ENCODE assay signal across 29 cellular contexts in genomic region chr1:51210676-51211075, GRCh38.
"Had no signal": no experiment of that assay in that cellular context is flagged by ENCODE, and none has a peak within 500 bp of the region (broad histone marks: within the 10 kb centered on the region; RNA-seq: fewer than 3 reads in every experiment).

No MANE protein-coding gene starts in this region.

- H3K9me3 Mint-ChIP-seq: naive thymus-derived CD8-positive, alpha-beta T cell; stimulated activated memory B cell treated with anti-CD40 and anti-IgM and Interleukin-4, amounts not matched to agents 10 μg/mL and 1 μg/mL and 100 μg/mL, for 72 hours; stimulated activated naive CD8-positive, alpha-beta T cell treated with anti-CD3 and anti-CD28 coated beads, Interleukin-15, amount 100 ng/mL, for 72 hours had no signal

- H3K4me1 ChIP-seq: lower lobe of right lung, pancreas, prostate gland, thyroid gland, transverse colon, upper lobe of left lung had no signal

- FAIRE-seq: islet of Langerhans, kidney, pancreas, small intestine had no signal

- H3K4me3 ChIP-seq: lower lobe of right lung, pancreas, prostate gland, sigmoid colon, thyroid gland, transverse colon, upper lobe of left lung, vagina had no signal

- H3K27ac ChIP-seq: lower lobe of right lung, pancreas, prostate gland, sigmoid colon, thyroid gland, transverse colon, upper lobe of left lung, vagina had no signal

- DNase-seq: head of caudate nucleus; hippocampal formation; kidney; left colon; left ventricle myocardium superior; lower lobe of right lung; mammary epithelial cell; mesenchymal stem cell; naive thymus-derived CD8-positive, alpha-beta T cell; pancreas; posterior cingulate gyrus; retina; right cardiac atrium; sigmoid colon; small intestine; stimulated activated CD4-positive, alpha-beta T cell treated with anti-CD3 and anti-CD28 coated beads, Interleukin-1b, Interleukin-23, amount 100 ng/mL, for 48 hours; stimulated activated CD4-positive, alpha-beta T cell treated with anti-CD3 and anti-CD28 coated beads, Interleukin-2, amount 100 ng/mL, for 48 hours; stimulated activated CD4-positive, alpha-beta T cell treated with anti-CD3 and anti-CD28 coated beads, Interleukin-4, amount 100 ng/mL, for 4 hours; stimulated activated CD8-positive, alpha-beta memory T cell treated with anti-CD3 and anti-CD28 coated beads, Interleukin-4, amount 100 ng/mL, for 48 hours; stimulated activated naive CD4-positive, alpha-beta T cell treated with Interleukin-2 at 50 U/mL for 16 hours; stimulated activated naive CD8-positive, alpha-beta T cell treated with anti-CD3 and anti-CD28 coated beads, Interleukin-15, amount 100 ng/mL, for 72 hours; substantia nigra; thyroid gland; transverse colon; upper lobe of left lung had no signal

- ATAC-seq: left colon; left ventricle myocardium superior; lower lobe of right lung; naive thymus-derived CD8-positive, alpha-beta T cell; pancreas; stimulated activated memory B cell treated with anti-CD40 and anti-IgM and Interleukin-4, amounts not matched to agents 10 μg/mL and 1 μg/mL and 100 μg/mL, for 72 hours; stimulated activated naive CD8-positive, alpha-beta T cell treated with anti-CD3 and anti-CD28 coated beads, Interleukin-15, amount 100 ng/mL, for 72 hours had no signal

- H3K36me3 Mint-ChIP-seq: naive thymus-derived CD8-positive, alpha-beta T cell; stimulated activated memory B cell treated with anti-CD40 and anti-IgM and Interleukin-4, amounts not matched to agents 10 μg/mL and 1 μg/mL and 100 μg/mL, for 72 hours had no signal

- H3K27ac Mint-ChIP-seq: naive thymus-derived CD8-positive, alpha-beta T cell; stimulated activated memory B cell treated with anti-CD40 and anti-IgM and Interleukin-4, amounts not matched to agents 10 μg/mL and 1 μg/mL and 100 μg/mL, for 72 hours; stimulated activated naive CD8-positive, alpha-beta T cell treated with anti-CD3 and anti-CD28 coated beads, Interleukin-15, amount 100 ng/mL, for 72 hours had no signal

- H3K27me3 ChIP-seq: pancreas, sigmoid colon, thyroid gland, transverse colon, upper lobe of left lung, vagina had no signal

- H3K36me3 ChIP-seq: lower lobe of right lung, pancreas, prostate gland, sigmoid colon, thyroid gland, transverse colon, upper lobe of left lung, vagina had no signal

- H3K9me3 ChIP-seq: lower lobe of right lung, pancreas, prostate gland, sigmoid colon, thyroid gland, transverse colon, upper lobe of left lung, vagina had no signal

- H3K27me3 Mint-ChIP-seq: naive thymus-derived CD8-positive, alpha-beta T cell; stimulated activated memory B cell treated with anti-CD40 and anti-IgM and Interleukin-4, amounts not matched to agents 10 μg/mL and 1 μg/mL and 100 μg/mL, for 72 hours; stimulated activated naive CD8-positive, alpha-beta T cell treated with anti-CD3 and anti-CD28 coated beads, Interleukin-15, amount 100 ng/mL, for 72 hours had no signal

- H3K4me3 Mint-ChIP-seq: naive thymus-derived CD8-positive, alpha-beta T cell; stimulated activated memory B cell treated with anti-CD40 and anti-IgM and Interleukin-4, amounts not matched to agents 10 μg/mL and 1 μg/mL and 100 μg/mL, for 72 hours; stimulated activated naive CD8-positive, alpha-beta T cell treated with anti-CD3 and anti-CD28 coated beads, Interleukin-15, amount 100 ng/mL, for 72 hours had no signal
